Comparison of ENCODE assay signal across 2 cellular contexts in the genomic region with DNA sequence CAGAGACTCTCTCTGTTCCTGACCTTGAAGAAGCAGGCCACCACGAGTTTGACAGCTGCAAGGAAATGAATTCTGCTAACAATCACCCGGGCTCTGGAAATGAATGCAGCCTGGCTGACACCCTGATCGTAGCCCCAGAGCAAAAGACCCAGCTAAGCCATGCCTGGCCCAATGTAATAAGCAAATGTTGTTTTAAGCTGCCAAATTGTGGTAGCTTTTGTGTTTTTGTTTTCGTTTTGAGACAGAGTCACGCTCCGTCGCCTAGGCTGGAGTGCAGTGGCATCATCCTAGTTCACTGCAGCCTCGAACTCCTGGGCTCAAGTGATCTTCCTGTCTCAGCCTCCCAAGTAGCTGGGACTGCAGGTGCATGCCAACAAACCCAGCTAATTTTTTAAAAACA.
A peak's percentile ranks its signal among the peaks of the same experiment; 100 is the strongest.
TF ChIP-seq lines count a peak whose summit lies in the region.

No MANE protein-coding gene starts in this region.

TF ChIP-seq in HEK293, 187 proteins besides CTCF, POLR2A, EP300 and RAD21:
- TF ChIP-seq OSR2 (tag by site-specific recombination; IDR thresholded peaks at IDR 0.05) = peak; percentile 33; the same call in 1 of the 2 replicates
- TF ChIP-seq BCL11B (tag by site-specific recombination; IDR thresholded peaks at IDR 0.05; ENCODE audit: low read depth) = no peak

TF ChIP-seq in K562, 482 proteins besides CTCF, POLR2A, EP300 and RAD21:
- TF ChIP-seq RHOXF2B (CRISPR knock-in tag; conservative IDR thresholded peaks at IDR 0.05) = no peak
- TF ChIP-seq, protein P1, sequence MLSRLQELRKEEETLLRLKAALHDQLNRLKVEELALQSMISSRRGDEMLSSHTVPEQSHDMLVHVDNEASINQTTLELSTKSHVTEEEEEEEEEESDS (CRISPR knock-in tag; IDR thresholded peaks at IDR 0.05) = no peak
- no peak for TF ChIP-seq PPARD (CRISPR knock-in tag; IDR thresholded peaks at IDR 0.05)
- TF ChIP-seq, protein P2, sequence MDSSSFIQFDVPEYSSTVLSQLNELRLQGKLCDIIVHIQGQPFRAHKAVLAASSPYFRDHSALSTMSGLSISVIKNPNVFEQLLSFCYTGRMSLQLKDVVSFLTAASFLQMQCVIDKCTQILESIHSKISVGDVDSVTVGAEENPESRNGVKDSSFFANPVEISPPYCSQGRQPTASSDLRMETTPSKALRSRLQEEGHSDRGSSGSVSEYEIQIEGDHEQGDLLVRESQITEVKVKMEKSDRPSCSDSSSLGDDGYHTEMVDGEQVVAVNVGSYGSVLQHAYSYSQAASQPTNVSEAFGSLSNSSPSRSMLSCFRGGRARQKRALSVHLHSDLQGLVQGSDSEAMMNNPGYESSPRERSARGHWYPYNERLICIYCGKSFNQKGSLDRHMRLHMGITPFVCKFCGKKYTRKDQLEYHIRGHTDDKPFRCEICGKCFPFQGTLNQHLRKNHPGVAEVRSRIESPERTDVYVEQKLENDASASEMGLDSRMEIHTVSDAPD (CRISPR knock-in tag; IDR thresholded peaks at IDR 0.05) = no peak
- TF ChIP-seq COPS2 (conservative IDR thresholded peaks at IDR 0.05) = no peak
- TF ChIP-seq ADNP (tag; IDR thresholded peaks at IDR 0.05) = no peak
